9 cellular contexts compared by ENCODE assay signal in the genomic region with DNA sequence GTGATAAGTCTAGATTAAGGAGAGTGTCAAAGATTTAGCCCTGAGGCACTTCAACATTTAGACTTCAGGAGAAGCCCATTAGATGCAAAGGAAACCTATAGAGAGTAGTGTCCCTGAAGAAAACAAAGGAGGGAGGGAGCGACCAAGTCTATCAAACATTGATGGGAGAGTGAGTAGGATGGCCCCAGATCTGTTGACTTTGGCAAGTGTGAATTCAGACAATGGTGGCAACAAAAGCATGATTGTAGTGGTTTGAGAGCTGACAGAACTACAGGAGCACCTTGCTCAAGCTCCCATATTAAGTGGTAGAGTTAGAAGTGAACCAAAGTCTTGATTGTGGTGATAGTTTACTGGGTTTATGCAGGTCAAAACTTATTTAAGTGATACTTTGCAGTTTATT. TPM values are rescaled to one million over a fixed set of nuclear protein-coding genes. Genes with fewer than 3 reads are reported as not detected.
DNase-seq lines count a peak whose midpoint lies in the region; ATAC-seq and TF ChIP-seq lines count a peak whose summit lies in the region.
"Had no signal": no experiment of that assay in that cellular context is flagged by ENCODE, and none has a peak within 500 bp of the region (broad histone marks: within the 10 kb centered on the region; RNA-seq: fewer than 3 reads in every experiment).

No MANE protein-coding gene starts in this region.

- H3K27me3 ChIP-seq in PC-9 (ENCODE audit: insufficient read depth, low read depth) (no peaks in the 10 kb centered on the region), psoas muscle (ENCODE audit: insufficient read depth in 3 of 3, low read length in 2 of 3) (no peaks in the 10 kb centered on the region)

- H3K36me3 ChIP-seq in ES-I3 (ENCODE audit: insufficient read depth, low read length) (peaks cover 4% of the 10 kb centered on the region; the same call in 1 of the 2 replicates), PC-9 (ENCODE audit: low read depth) (peaks cover 15% of the 10 kb centered on the region; the same call in 1 of the 2 replicates), psoas muscle (ENCODE audit: insufficient read depth in 1 of 2, low read depth in 1 of 2) (peaks cover 0 to 15% of the 10 kb centered on the region in 2 donors)

- peaks cover 35% of the 10 kb centered on the region for H4K20me1 ChIP-seq in PC-9 (ENCODE audit: insufficient read depth)

- peaks cover 23% of the 10 kb centered on the region for H3F3A ChIP-seq in PC-9 (ENCODE audit: insufficient read depth, low read depth)

- POLR2A ChIA-PET in PC-9 (lab: Charles Lee; ENCODE audit: unreplicated experiment), result interaction anchor here (0.5 to 1.9 kb wide), 2 partner anchors 20 to 40 kb away, joined by 3 to 6 read pairs; no protein-coding TSS in a partner anchor

- DNase-seq in PC-9 (no peak), epithelial cell of proximal tubule (ENCODE audit: low read depth) (no peak), psoas muscle (no peak), NOMO-1 treated with dmso at 0.1 percent for 144 hours (lab: John Stamatoyannopoulos, UW; ENCODE audit: unreplicated experiment) (no peak), NCI-H2081 treated with DMSO at 0.1 percent for 48 hours (lab: John Stamatoyannopoulos, UW) (no peak), HUDEP-2 (lab: John Stamatoyannopoulos, UW; ENCODE audit: unreplicated experiment in 76 of 76) (no peak)
- DNase-seq: SW 1271 had no signal

- H3K9ac ChIP-seq in ES-I3 (ENCODE audit: low read depth, low read length), result peak overlapping the region; percentile 89

- no peaks in the 10 kb centered on the region for H3K9me3 ChIP-seq in ES-I3 (ENCODE audit: control insufficient read depth, insufficient read depth, low read length)
- no peaks in the 10 kb centered on the region for H3K9me3 ChIP-seq in PC-9 (ENCODE audit: insufficient read depth, low read depth)
- no peaks in the 10 kb centered on the region for H3K9me3 ChIP-seq in psoas muscle

- H3K4me2 ChIP-seq in PC-9, result peak overlapping the region; percentile 96

- H3K4me3 ChIP-seq in PC-9 (peak overlapping the region; percentile 80), epithelial cell of proximal tubule (ENCODE audit: low read depth, low read length) (peak overlapping the region; percentile 81), psoas muscle (peak overlapping the region; percentile 81)

- H3K4me1 ChIP-seq in ES-I3 (ENCODE audit: insufficient read depth, low read length), result peaks cover 6% of the 10 kb centered on the region
- H3K4me1 ChIP-seq in PC-9 (replicated peaks; ENCODE audit: insufficient read depth), result peaks cover 33% of the 10 kb centered on the region
- H3K4me1 ChIP-seq in psoas muscle, result peaks cover 32% of the 10 kb centered on the region

- ATAC-seq in psoas muscle (no peak), HG02571 (IDR thresholded peaks at IDR 0.05; ENCODE audit: unreplicated experiment) (no peak)

- WGBS in psoas muscle, 3 donors, result 72 to 86% (median 77%) methylated on average over 1 of the region's 1 CpG

- peak overlapping the region; percentile 99 for H2AFZ ChIP-seq in PC-9

- H3K27ac ChIP-seq in PC-9 (no peak overlapping the region), psoas muscle (peak overlapping the region; percentile 95)

- H3K9me2 ChIP-seq in PC-9 (ENCODE audit: insufficient read depth), result no peaks in the 10 kb centered on the region

- TF ChIP-seq CTCF in PC-9 (conservative IDR thresholded peaks at IDR 0.05) (no peak), epithelial cell of proximal tubule (conservative IDR thresholded peaks at IDR 0.05; ENCODE audit: low read depth, low read length) (no peak), psoas muscle (IDR thresholded peaks at IDR 0.05) (no peak)

- no TSS peak for BruUV-seq in PC-9 (replicated peaks; lab: Mats Ljungman, UMichigan)

- H3K79me2 ChIP-seq in PC-9 (ENCODE audit: low read depth), result peaks cover 38% of the 10 kb centered on the region

- intact Hi-C loops in PC-9 (cut with micrococcal nuclease; ENCODE audit: unreplicated experiment), result loop anchor here (2.0 kb wide), 1 partner anchor 47 kb away; the partner anchor contains the start of genes MRPS18B and PPP1R10
- intact Hi-C loops in psoas muscle (cut with DNase I), result loop anchor here in 1 of 2 donors (2.0 to 5.0 kb wide), 2 partner anchors 13 to 107 kb away; partner anchors contain the start of genes GNL1 and PRR3

- CTCF ChIA-PET in PC-9 (lab: Charles Lee), result no interaction called here

RNA-seq across cellular contexts. Expression of gene ABCF1, which starts 1.0 kb away (rescaled TPM):
- total RNA-seq in PC-9 (2021) (64.0 and 73.7 TPM in 2 replicates), epithelial cell of proximal tubule (49.0 and 70.5 TPM in 2 replicates), psoas muscle (100 to 1,000 TPM in 1 of 4 donors, 10 to 100 TPM in 3; 64.2 to 108 (median 95.5) TPM)
- polyA plus RNA-seq in psoas muscle, result 100 to 1,000 TPM in 2 of 3 donors, 10 to 100 TPM in 1; 53.8 to 119 (median 108) TPM

RNA-seq across cellular contexts. Expression of gene PRR3, which starts 13.2 kb away (rescaled TPM):
- total RNA-seq in PC-9 (2021) (14.7 and 16.9 TPM in 2 replicates), epithelial cell of proximal tubule (4.6 and 5.2 TPM in 2 replicates), psoas muscle (1 to 10 TPM; 1.5 to 3.5 (median 1.8) TPM)
- 1 to 10 TPM; 2.3 to 5.1 (median 3.5) TPM for polyA plus RNA-seq in psoas muscle

RNA-seq across cellular contexts. Expression of gene GNL1, which starts 14.0 kb away (rescaled TPM):
- total RNA-seq in PC-9 (2021) (114 and 123 TPM in 2 replicates), epithelial cell of proximal tubule (46.1 and 46.3 TPM in 2 replicates), psoas muscle (10 to 100 TPM; 20.1 to 26.3 (median 24.2) TPM)
- polyA plus RNA-seq in psoas muscle, result 10 to 100 TPM; 14.2 to 32.3 (median 30.8) TPM

RNA-seq across cellular contexts. Expression of gene PPP1R10, which starts 46.8 kb away (rescaled TPM):
- 47.6 and 69.5 TPM in 2 replicates for total RNA-seq in PC-9 (2021)
- 19.6 and 25.8 TPM in 2 replicates for total RNA-seq in epithelial cell of proximal tubule
- 10 to 100 TPM; 27.1 to 42.5 (median 31.6) TPM for total RNA-seq in psoas muscle
- polyA plus RNA-seq in psoas muscle, result 10 to 100 TPM in 2 of 3 donors, 1 to 10 TPM in 1; 5.5 to 23.2 (median 10.1) TPM

RNA-seq across cellular contexts. Expression of gene MRPS18B, which starts 47.4 kb away (rescaled TPM):
- total RNA-seq in PC-9 (2021) (65.2 and 86.8 TPM in 2 replicates), epithelial cell of proximal tubule (65.8 and 87.4 TPM in 2 replicates), psoas muscle (100 to 1,000 TPM; 109 to 184 (median 152) TPM)
- 100 to 1,000 TPM; 241 to 303 (median 242) TPM for polyA plus RNA-seq in psoas muscle
